In the genomic region with DNA sequence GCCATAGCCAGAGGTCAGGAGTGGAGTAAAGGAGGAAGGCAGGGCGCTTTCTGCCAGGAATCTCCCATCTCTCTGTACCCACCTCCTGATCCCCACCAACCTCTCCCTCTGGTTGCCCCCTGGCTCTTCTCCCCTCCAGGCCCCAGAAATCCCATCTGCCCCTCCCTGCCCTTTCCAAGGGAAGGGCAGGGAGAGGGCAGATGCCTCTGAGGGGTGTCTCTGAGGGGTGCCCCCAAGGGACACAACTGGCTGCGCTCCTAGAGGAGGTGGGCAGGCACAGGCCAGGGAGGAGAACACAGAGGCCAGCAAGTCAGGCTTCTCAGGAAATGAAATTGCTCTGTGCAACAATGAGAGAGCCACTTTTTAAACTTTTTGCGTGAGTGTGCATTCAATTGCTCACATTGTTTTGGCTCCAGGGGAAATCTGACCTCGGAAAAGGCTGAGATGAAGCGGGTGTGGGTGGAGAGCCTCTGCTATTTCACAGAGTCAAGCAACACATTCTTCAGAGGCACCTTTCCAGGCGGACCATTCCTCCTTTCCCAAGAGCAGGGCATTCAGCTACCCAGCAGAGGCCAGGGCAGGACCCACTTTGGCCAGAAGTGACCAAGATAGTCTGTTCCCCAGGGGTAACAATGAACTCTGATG, we compare ENCODE assay signal across 10 cellular contexts.
DNase-seq lines count a peak whose midpoint lies in the region; TF ChIP-seq lines count a peak whose summit lies in the region.
"Had no signal": no experiment of that assay in that cellular context is flagged by ENCODE, and none has a peak within 500 bp of the region (broad histone marks: within the 10 kb centered on the region; RNA-seq: fewer than 3 reads in every experiment).

No MANE protein-coding gene starts in this region.

- H3K9me3 ChIP-seq in adipocyte (ENCODE audit: control insufficient read depth, low read length) (peaks cover 6% of the 10 kb centered on the region), parathyroid adenoma (ENCODE audit: control insufficient read depth, low read length) (no peaks in the 10 kb centered on the region)

- no peak overlapping the region for H3K9ac ChIP-seq in adipocyte (ENCODE audit: low read length)
- H3K9ac ChIP-seq in parathyroid adenoma: no peak overlapping the region

- DNase-seq in Daoy (ENCODE audit: low read depth): peak; percentile 54
- DNase-seq in adipocyte (ENCODE audit: low read depth): peak; percentile 82
- DNase-seq in foreskin melanocyte: peak; percentile 61
- no peak for DNase-seq in DMS114 treated with DMSO at 0.1 percent for 48 hours (lab: John Stamatoyannopoulos, UW; ENCODE audit: unreplicated experiment)
- DNase-seq in SW 1271 (lab: John Stamatoyannopoulos, UW): no peak
- DNase-seq in GDM1 (lab: John Stamatoyannopoulos, UW): no peak
- no peak for DNase-seq in activated CD4-positive, alpha-beta T cell treated with anti-CD3 and anti-CD28 coated beads for 1 hour
- DNase-seq: activated T-cell treated with anti-CD3 and anti-CD28 coated beads, Interleukin-2, amount 50 U/mL, for 4 hours; NCI-H526 treated with DMSO at 0.1 percent for 48 hours had no signal

- H3K4me3 ChIP-seq in adipocyte (ENCODE audit: low read length) (no peak overlapping the region), parathyroid adenoma (ENCODE audit: low read depth, low read length) (no peak overlapping the region)

- H3K4me2 ChIP-seq in parathyroid adenoma (ENCODE audit: low read length): no peak overlapping the region

- H3K4me1 ChIP-seq in adipocyte (ENCODE audit: control insufficient read depth, insufficient read depth, low read length) (peaks cover 43% of the 10 kb centered on the region), parathyroid adenoma (peaks cover 47% of the 10 kb centered on the region)

- peak overlapping the region; percentile 50 for H3K27ac ChIP-seq in parathyroid adenoma

- no peaks in the 10 kb centered on the region for H3K27me3 ChIP-seq in adipocyte (replicated peaks; ENCODE audit: control insufficient read depth, insufficient read depth, low read length)
- H3K27me3 ChIP-seq in parathyroid adenoma (ENCODE audit: control insufficient read depth, insufficient read depth, low read length): no peaks in the 10 kb centered on the region

- no peak for TF ChIP-seq CTCF in parathyroid adenoma (IDR thresholded peaks at IDR 0.05)

- H3K79me2 ChIP-seq in parathyroid adenoma: no peaks in the 10 kb centered on the region

- no peak overlapping the region for H2AFZ ChIP-seq in parathyroid adenoma

- H3K36me3 ChIP-seq in adipocyte (ENCODE audit: control insufficient read depth, insufficient read depth, low read length, severe bottlenecking): peaks cover 31% of the 10 kb centered on the region
- H3K36me3 ChIP-seq in parathyroid adenoma (ENCODE audit: control insufficient read depth, insufficient read depth, low read length): no peaks in the 10 kb centered on the region

Comparison
In these comparisons a context has a peak if more than half of its experiments do, and no peak if none do; other contexts are left out.
1. DNase-seq: peak in Daoy (single experiment), adipocyte (single experiment) and foreskin melanocyte (single experiment); none in DMS114 treated with DMSO at 0.1 percent for 48 hours (single experiment), SW 1271 (0 of 2), GDM1 (single experiment) and activated CD4-positive, alpha-beta T cell treated with anti-CD3 and anti-CD28 coated beads for 1 hour (single experiment).